ENCODE assay signal across 12 cellular contexts in genomic region chr10:28558923-28559508, GRCh38. TPM values are rescaled to one million over a fixed set of nuclear protein-coding genes. Genes with fewer than 3 reads are reported as not detected.
DNase-seq lines count a peak whose midpoint lies in the region; ATAC-seq and TF ChIP-seq lines count a peak whose summit lies in the region.
"Had no signal": no experiment of that assay in that cellular context is flagged by ENCODE, and none has a peak within 500 bp of the region (broad histone marks: within the 10 kb centered on the region; RNA-seq: fewer than 3 reads in every experiment).

No MANE protein-coding gene starts in this region.

- no peaks in the 10 kb centered on the region for H3K9me3 ChIP-seq in colonic mucosa
- H3K9me3 ChIP-seq: BE2C had no signal

- no peaks in the 10 kb centered on the region for H3K36me3 ChIP-seq in colonic mucosa

- no peaks in the 10 kb centered on the region for H3K27me3 ChIP-seq in colonic mucosa
- H3K27me3 ChIP-seq: BE2C had no signal

- no peaks in the 10 kb centered on the region for H3K27me3 Mint-ChIP-seq in IgD-negative memory B cell
- no peaks in the 10 kb centered on the region for H3K27me3 Mint-ChIP-seq in activated naive CD4-positive, alpha-beta T cell treated with anti-CD3 and anti-CD28 coated beads for 36 hours (ENCODE audit: low read depth)

- CTCF ChIA-PET in activated naive CD4-positive, alpha-beta T cell treated with anti-CD3 and anti-CD28 coated beads for 36 hours (lab: Charles Lee) = no interaction called here

- H3K4me3 Mint-ChIP-seq in IgD-negative memory B cell = no peak overlapping the region
- H3K4me3 Mint-ChIP-seq in activated naive CD4-positive, alpha-beta T cell treated with anti-CD3 and anti-CD28 coated beads for 36 hours = no peak overlapping the region

- no peak overlapping the region for H3K4me3 ChIP-seq in colonic mucosa

- no peaks in the 10 kb centered on the region for H3K4me1 ChIP-seq in colonic mucosa
- H3K4me1 ChIP-seq: BE2C had no signal

- peak overlapping the region in 1 of 2 donors; percentile 38 for H3K9ac ChIP-seq in colonic mucosa (ENCODE audit: low read depth in 2 of 2, low read length in 2 of 2)

- H3K4me1 Mint-ChIP-seq in IgD-negative memory B cell = peaks cover 37 to 48% (median 44%) of the 10 kb centered on the region in 3 donors
- peaks cover 68% of the 10 kb centered on the region for H3K4me1 Mint-ChIP-seq in activated naive CD4-positive, alpha-beta T cell treated with anti-CD3 and anti-CD28 coated beads for 36 hours (ENCODE audit: low read depth)

- no peaks in the 10 kb centered on the region for H3K9me3 Mint-ChIP-seq in IgD-negative memory B cell
- no peaks in the 10 kb centered on the region for H3K9me3 Mint-ChIP-seq in activated naive CD4-positive, alpha-beta T cell treated with anti-CD3 and anti-CD28 coated beads for 36 hours

- ATAC-seq in GM21360 (IDR thresholded peaks at IDR 0.05; ENCODE audit: unreplicated experiment) (no peak), HG02763 (IDR thresholded peaks at IDR 0.05; ENCODE audit: unreplicated experiment) (no peak)

- DNase-seq in Ammon's horn (ENCODE audit: low spot score) (peak; percentile 25), colonic mucosa (no peak), medulla oblongata (ENCODE audit: extremely low spot score) (peak; percentile 34), NCI-H526 (lab: John Stamatoyannopoulos, UW) (no peak)
- DNase-seq in activated naive CD4-positive, alpha-beta T cell treated with anti-CD3 and anti-CD28 coated beads for 36 hours = no peak
- DNase-seq: activated CD4-positive, CD25-positive, alpha-beta regulatory T cell; activated effector memory CD4-positive, alpha-beta T cell treated with Interleukin-2 at 50 U/mL for 16 hours; BE2C; NCI-H2029 had no signal

- TF ChIP-seq CTCF in colonic mucosa (IDR thresholded peaks at IDR 0.05) = no peak

- peak overlapping the region in 2 of 3 donors; percentile 41 to 60 for H3K27ac Mint-ChIP-seq in IgD-negative memory B cell
- H3K27ac Mint-ChIP-seq in activated naive CD4-positive, alpha-beta T cell treated with anti-CD3 and anti-CD28 coated beads for 36 hours = no peak overlapping the region

- H3K36me3 Mint-ChIP-seq in IgD-negative memory B cell = peaks cover 6% of the 10 kb centered on the region
- H3K36me3 Mint-ChIP-seq in activated naive CD4-positive, alpha-beta T cell treated with anti-CD3 and anti-CD28 coated beads for 36 hours (ENCODE audit: low read depth) = peaks cover 55% of the 10 kb centered on the region

- intact Hi-C loops in colonic mucosa (cut with DNase I) = no loop called here
- intact Hi-C loops in activated naive CD4-positive, alpha-beta T cell treated with anti-CD3 and anti-CD28 coated beads for 36 hours (cut with micrococcal nuclease) = no loop called here

- H3K27ac ChIP-seq in colonic mucosa = peak overlapping the region; percentile 34

RNA-seq across cellular contexts. Expression of gene WAC, which starts 26.1 kb away (rescaled TPM):
- polyA plus RNA-seq in IgD-negative memory B cell = 118 TPM
- total RNA-seq in colonic mucosa = 100 to 1,000 TPM in 1 of 2 donors, 10 to 100 TPM in 1; 78.3 to 135 TPM
- 10 to 100 TPM; 77.1 to 82.9 TPM for total RNA-seq in activated naive CD4-positive, alpha-beta T cell treated with anti-CD3 and anti-CD28 coated beads for 36 hours

Comparison
In these comparisons a context has a peak if more than half of its experiments do, and no peak if none do; other contexts are left out.
1. DNase-seq: peak in Ammon's horn (single experiment) and medulla oblongata (single experiment); none in colonic mucosa (single experiment), activated naive CD4-positive, alpha-beta T cell treated with anti-CD3 and anti-CD28 coated beads for 36 hours (single experiment) and NCI-H526 (0 of 2).